In genomic region chr9:86599565-86599964, GRCh38 we compare ENCODE assay signal across 18 cellular contexts.
DNase-seq lines count a peak whose midpoint lies in the region; TF ChIP-seq lines count a peak whose summit lies in the region.
"Had no signal": no experiment of that assay in that cellular context is flagged by ENCODE, and none has a peak within 500 bp of the region (broad histone marks: within the 10 kb centered on the region; RNA-seq: fewer than 3 reads in every experiment).

No MANE protein-coding gene starts in this region.

- no peak overlapping the region for H3K9ac ChIP-seq in endodermal cell (ENCODE audit: extremely low read depth, low read length, poor library complexity, severe bottlenecking)

- H3K9me3 Mint-ChIP-seq in endodermal cell (peaks cover 23% of the 10 kb centered on the region), nephron progenitor cell (peaks cover 13% of the 10 kb centered on the region), type B pancreatic cell (peaks cover 5% of the 10 kb centered on the region)

- H3K27ac Mint-ChIP-seq in endodermal cell (peak overlapping the region; percentile 27), nephron progenitor cell (peak overlapping the region; percentile 12), type B pancreatic cell (no peak overlapping the region)

- H3K9me3 ChIP-seq in HEK293 (ENCODE audit: control insufficient read depth, insufficient read depth, low read depth, low read length) = no peaks in the 10 kb centered on the region
- peaks cover 20% of the 10 kb centered on the region for H3K9me3 ChIP-seq in endodermal cell (ENCODE audit: control insufficient read depth, low read length)
- no peaks in the 10 kb centered on the region for H3K9me3 ChIP-seq in ovary

- POLR2A ChIA-PET in HEK293 (lab: Yijun Ruan, JAX) = no interaction called here

- H3K27me3 Mint-ChIP-seq in endodermal cell (ENCODE audit: insufficient read depth) (peaks cover 5% of the 10 kb centered on the region), nephron progenitor cell (ENCODE audit: low read depth, poor library complexity) (peaks cover 6% of the 10 kb centered on the region), type B pancreatic cell (no peaks in the 10 kb centered on the region)

- DNase-seq in endodermal cell (no peak), nephron progenitor cell (no peak), type B pancreatic cell (ENCODE audit: extremely low spot score, unreplicated experiment) (no peak), ovary (no peak), SW 1271 (lab: John Stamatoyannopoulos, UW) (no peak), activated T-cell treated with anti-CD3 and anti-CD28 coated beads for 4 hours (no peak)
- DNase-seq: Calu3, DMS79 treated with DMSO at 0.1 percent for 48 hours, GF-D8, Karpas-422, NCI-H1105, NCI-H1436 treated with DMSO at 0.1 percent for 48 hours, NCI-H187 treated with DMSO at 0.1 percent for 48 hours, NCI-H2107, NCI-H446, NCI-H524 treated with DMSO at 0.1 percent for 48 hours, NCI-H774 had no signal

- intact Hi-C loops in ovary (cut with DNase I) = loop anchor here in 1 of 4 donors (1.0 kb wide), 1 partner anchor 29 kb away; no protein-coding TSS in a partner anchor

- no peaks in the 10 kb centered on the region for H3K27me3 ChIP-seq in endodermal cell (ENCODE audit: control insufficient read depth, insufficient read depth, low read length, poor library complexity, severe bottlenecking)
- H3K27me3 ChIP-seq in ovary = no peaks in the 10 kb centered on the region

- no peak overlapping the region for H3K4me3 ChIP-seq in HEK293 (ENCODE audit: low read depth, low read length)
- no peak overlapping the region for H3K4me3 ChIP-seq in endodermal cell (ENCODE audit: low read length)
- H3K4me3 ChIP-seq in ovary = no peak overlapping the region

- H3K36me3 Mint-ChIP-seq in endodermal cell (ENCODE audit: low read depth) = peaks cover 10% of the 10 kb centered on the region
- peaks cover 10% of the 10 kb centered on the region for H3K36me3 Mint-ChIP-seq in nephron progenitor cell (ENCODE audit: low read depth)
- H3K36me3 Mint-ChIP-seq in type B pancreatic cell = no peaks in the 10 kb centered on the region

- 59 to 75% methylated on average over 1 of the region's 1 CpG for WGBS in endodermal cell (ENCODE audit: insufficient coverage in 1 of 2, insufficient read length in 1 of 2), 2 experiments
- 31 to 67% (median 50%) methylated on average over 1 of the region's 1 CpG for WGBS in ovary, 3 donors

- no peak for TF ChIP-seq POLR2A in ovary (IDR thresholded peaks at IDR 0.05)

- no peak overlapping the region for H3K27ac ChIP-seq in HEK293 (ENCODE audit: extremely low read depth, low read depth, low read length)
- H3K27ac ChIP-seq in endodermal cell (ENCODE audit: low read depth, low read length) = no peak overlapping the region
- no peak overlapping the region for H3K27ac ChIP-seq in ovary

- H3K4me1 Mint-ChIP-seq in endodermal cell = peaks cover 63% of the 10 kb centered on the region
- H3K4me1 Mint-ChIP-seq in nephron progenitor cell = peaks cover 57% of the 10 kb centered on the region
- H3K4me1 Mint-ChIP-seq in type B pancreatic cell (ENCODE audit: unreplicated experiment) = peaks cover 41% of the 10 kb centered on the region

- no peak for TF ChIP-seq EP300 in ovary (IDR thresholded peaks at IDR 0.05)

- H3K4me3 Mint-ChIP-seq in endodermal cell (no peak overlapping the region), nephron progenitor cell (no peak overlapping the region), type B pancreatic cell (peak overlapping the region; percentile 10)

- peaks cover 24% of the 10 kb centered on the region for H3K4me1 ChIP-seq in HEK293 (ENCODE audit: control insufficient read depth, insufficient read depth, low read length)
- peaks cover 18% of the 10 kb centered on the region for H3K4me1 ChIP-seq in endodermal cell (ENCODE audit: control insufficient read depth, insufficient read depth, low read length)
- H3K4me1 ChIP-seq in ovary (ENCODE audit: insufficient read depth) = no peaks in the 10 kb centered on the region

- CTCF ChIA-PET in HEK293 (lab: Yijun Ruan, JAX) = interaction anchor here (0.6 to 1.7 kb wide), 5 partner anchors 9 to 916 kb away, joined by 3 to 5 read pairs (median 3); no protein-coding TSS in a partner anchor

- TF ChIP-seq CTCF in HEK293 (tag by site-specific recombination; IDR thresholded peaks at IDR 0.05) (no peak), endodermal cell (conservative IDR thresholded peaks at IDR 0.05) (no peak), nephron progenitor cell (IDR thresholded peaks at IDR 0.05) (no peak), type B pancreatic cell (conservative IDR thresholded peaks at IDR 0.05) (no peak), ovary (IDR thresholded peaks at IDR 0.05) (no peak)

- H3K36me3 ChIP-seq in HEK293 (ENCODE audit: control insufficient read depth in 2 of 2, insufficient read depth in 1 of 2, low read length in 2 of 2) = no peaks in the 10 kb centered on the region
- H3K36me3 ChIP-seq in endodermal cell (ENCODE audit: control insufficient read depth, insufficient read depth, low read length) = peaks cover 3% of the 10 kb centered on the region
- no peaks in the 10 kb centered on the region for H3K36me3 ChIP-seq in ovary

TF ChIP-seq in HEK293, 187 proteins besides CTCF, POLR2A, EP300 and RAD21:
- no peak for TF ChIP-seq ZNF571 (tag by site-specific recombination; IDR thresholded peaks at IDR 0.05)
- no peak for TF ChIP-seq WT1 (tag by site-specific recombination; IDR thresholded peaks at IDR 0.05)
- TF ChIP-seq BCL11A (tag by site-specific recombination; IDR thresholded peaks at IDR 0.05; ENCODE audit: low read depth) = no peak
- peak; percentile 87 for TF ChIP-seq ZNF266 (tag by site-specific recombination; IDR thresholded peaks at IDR 0.05; ENCODE audit: low read depth)
